16 cellular contexts compared by ENCODE assay signal in genomic region chr7:134355925-134356324, GRCh38. TPM values are rescaled to one million over a fixed set of nuclear protein-coding genes. Genes with fewer than 3 reads are reported as not detected.
A peak's percentile ranks its signal among the peaks of the same experiment; 100 is the strongest.
DNase-seq lines count a peak whose midpoint lies in the region; ATAC-seq, FAIRE-seq and TF ChIP-seq lines count a peak whose summit lies in the region.
"Had no signal": no experiment of that assay in that cellular context is flagged by ENCODE, and none has a peak within 500 bp of the region (broad histone marks: within the 10 kb centered on the region; RNA-seq: fewer than 3 reads in every experiment).

No MANE protein-coding gene starts in this region.

- H4K8ac ChIP-seq in H9 (replicated peaks; ENCODE audit: insufficient read length, low read depth, low read length), result no peak overlapping the region

- H3K56ac ChIP-seq in H9 (ENCODE audit: insufficient read length, low read depth, low read length), result no peak overlapping the region

- H3K4me1 Mint-ChIP-seq in H9, result peaks cover 0 to 7% of the 10 kb centered on the region in 2 experiments; a peak in 3 of 4 replicates

- H3K23me2 ChIP-seq in H9 (ENCODE audit: insufficient read length, low read depth, low read length, poor library complexity, severe bottlenecking), result no peaks in the 10 kb centered on the region

- H3K4ac ChIP-seq in H9 (ENCODE audit: low read depth, low read length), result no peak overlapping the region

- no peaks in the 10 kb centered on the region for H3K4me1 ChIP-seq in H9 (ENCODE audit: insufficient read depth, low read length)
- H3K4me1 ChIP-seq: uterus had no signal

- H2BK20ac ChIP-seq in H9 (ENCODE audit: low read depth, low read length, poor library complexity, severe bottlenecking), result no peak overlapping the region

- no peak overlapping the region for H3K27ac ChIP-seq in H9 (ENCODE audit: insufficient read length, low read depth, low read length)
- H3K27ac ChIP-seq: BLaER1, uterus had no signal

- H3K4me3 ChIP-seq in fibroblast of villous mesenchyme (ENCODE audit: low read depth, low read length), result no peak overlapping the region
- H3K4me3 ChIP-seq: BLaER1, uterus had no signal

- no peaks in the 10 kb centered on the region for H3K79me1 ChIP-seq in H9 (ENCODE audit: insufficient read depth, low read depth, low read length, poor library complexity, severe bottlenecking)

- no peaks in the 10 kb centered on the region for H3K36me3 Mint-ChIP-seq in H9 (ENCODE audit: insufficient read depth in 1 of 3, low read depth in 3 of 3)
- H3K36me3 Mint-ChIP-seq: activated naive CD4-positive, alpha-beta T cell treated with anti-CD3 and anti-CD28 coated beads, Interleukin-2, amount 50 U/mL, for 72 hours had no signal

- H3K9me3 ChIP-seq in H9 (ENCODE audit: control insufficient read depth, low read depth, low read length), result no peaks in the 10 kb centered on the region
- H3K9me3 ChIP-seq: BLaER1, uterus had no signal

- in situ Hi-C loops in SK-MEL-5 (cut with HindIII; ENCODE audit: low pct_unique_long_range_greater_than_20kb, low sequenced_read_pairs), result no loop called here

- no peak overlapping the region for H3K9ac ChIP-seq in H9 (ENCODE audit: extremely low read depth, insufficient read length, low read length)
- H3K9ac ChIP-seq: BLaER1 had no signal

- H2AK5ac ChIP-seq in H9 (ENCODE audit: insufficient read length, low read length), result no peak overlapping the region

- no peak overlapping the region for H3K23ac ChIP-seq in H9 (ENCODE audit: insufficient read length, low read depth, low read length)

- no peak for FAIRE-seq in D721Med (lab: Jason Lieb, UNC)
- FAIRE-seq: colon had no signal

- DNase-seq in AG20443 (ENCODE audit: low spot score) (peak; percentile 67), SK-MEL-5 (ENCODE audit: low read depth, low spot score) (peak; percentile 14), fibroblast of villous mesenchyme (ENCODE audit: low read depth) (peak; percentile 6), omental fat pad (ENCODE audit: low spot score) (no peak), H9 (no peak), D721Med (ENCODE audit: insufficient read length, low spot score) (no peak), NCI-H524 treated with DMSO at 0.1 percent for 48 hours (lab: John Stamatoyannopoulos, UW) (no peak)
- DNase-seq: NCI-H1092 treated with DMSO at 0.1 percent for 48 hours; NCI-H526; stimulated activated CD4-positive, alpha-beta T cell treated with anti-CD3 and anti-CD28 coated beads, Interleukin-15, amount 100 ng/mL, for 24 hours; uterus had no signal

- H3K4me3 Mint-ChIP-seq in H9, result no peak overlapping the region

- no peak overlapping the region for H2BK15ac ChIP-seq in H9 (ENCODE audit: low read depth, low read length)

- no peaks in the 10 kb centered on the region for H3K27me3 ChIP-seq in H9 (ENCODE audit: insufficient read depth, low read length)
- H3K27me3 ChIP-seq: BLaER1, uterus had no signal

- no CpG with 5 or more reads among the region's 4 CpGs for WGBS in H9 (ENCODE audit: extremely low coverage, insufficient read length, low lambda C conversion rate)

- TF ChIP-seq CTCF in fibroblast of villous mesenchyme (IDR thresholded peaks at IDR 0.05; ENCODE audit: insufficient read depth, low read depth, low read length) (no peak), omental fat pad (IDR thresholded peaks at IDR 0.05) (no peak), H9 (conservative IDR thresholded peaks at IDR 0.05) (no peak), D721Med (IDR thresholded peaks at IDR 0.05; ENCODE audit: insufficient read depth, missing control alignments) (no peak)

- H2BK12ac ChIP-seq in H9 (ENCODE audit: insufficient read length, low read depth, low read length), result no peak overlapping the region

- no peak overlapping the region for H2BK120ac ChIP-seq in H9 (ENCODE audit: low read depth, low read length, poor library complexity, severe bottlenecking)

- H3K18ac ChIP-seq in H9 (ENCODE audit: insufficient read length, low read depth, low read length), result no peak overlapping the region

- no peak overlapping the region for H3K4me2 ChIP-seq in H9 (ENCODE audit: insufficient read depth, insufficient read length, low read length)
- H3K4me2 ChIP-seq: BLaER1 had no signal

- H3K9me3 Mint-ChIP-seq in H9, result peaks cover 0 to 3% of the 10 kb centered on the region in 2 experiments; a peak in 1 of 5 replicates
- H3K9me3 Mint-ChIP-seq: activated naive CD4-positive, alpha-beta T cell treated with anti-CD3 and anti-CD28 coated beads, Interleukin-2, amount 50 U/mL, for 72 hours had no signal

- H4K91ac ChIP-seq in H9 (ENCODE audit: insufficient read length, low read depth, low read length), result no peak overlapping the region

- H3K27ac Mint-ChIP-seq in H9, result no peak overlapping the region
- H3K27ac Mint-ChIP-seq: activated naive CD4-positive, alpha-beta T cell treated with anti-CD3 and anti-CD28 coated beads, Interleukin-2, amount 50 U/mL, for 72 hours had no signal

- no peak overlapping the region for H4K5ac ChIP-seq in H9 (ENCODE audit: insufficient read length, low read depth, low read length)

- H3K27me3 Mint-ChIP-seq in H9 (ENCODE audit: low read depth), result peaks cover 10% of the 10 kb centered on the region

- H3K14ac ChIP-seq in H9 (ENCODE audit: insufficient read depth, low read length), result no peak overlapping the region

- no peaks in the 10 kb centered on the region for H4K20me1 ChIP-seq in H9 (ENCODE audit: control insufficient read depth, insufficient read depth, insufficient read length)
- H4K20me1 ChIP-seq: BLaER1 had no signal

- no peak overlapping the region for H3T11ph ChIP-seq in H9 (ENCODE audit: low read length)

- no peaks in the 10 kb centered on the region for H3K79me2 ChIP-seq in H9 (ENCODE audit: insufficient read depth, low read length)

- ATAC-seq in omental fat pad (ENCODE audit: low FRiP score) (peak; percentile 29), GM19351 (IDR thresholded peaks at IDR 0.05; ENCODE audit: unreplicated experiment) (no peak)
- ATAC-seq: activated naive CD4-positive, alpha-beta T cell treated with anti-CD3 and anti-CD28 coated beads, Interleukin-2, amount 50 U/mL, for 72 hours; HCT116 had no signal

- H2AFZ ChIP-seq in H9 (ENCODE audit: low read length), result no peak overlapping the region

- no peak overlapping the region for H2BK5ac ChIP-seq in H9 (ENCODE audit: insufficient read length, low read length)

RNA-seq across cellular contexts. Expression of gene SLC35B4, which starts 39.2 kb away (rescaled TPM):
- total RNA-seq in SK-MEL-5 (2014; rRNA removed; shearing (Covaris generic)), result 88.8 and 104 TPM in 2 replicates
- polyA plus RNA-seq in SK-MEL-5 (2015; cell fraction: cytosol; rRNA removed), result 58.3 and 67.9 TPM in 2 replicates
- polyA plus RNA-seq in SK-MEL-5 (2015; cell fraction: nucleus; rRNA removed), result 92.9 and 103 TPM in 2 replicates
- total RNA-seq in fibroblast of villous mesenchyme (17.7 and 24.2 TPM in 2 replicates), omental fat pad (10 to 100 TPM in 2 of 4 donors, 1 to 10 TPM in 2; 9.6 to 14.9 (median 10.9) TPM), H9 (2021) (33.1 and 33.4 TPM in 2 replicates)

Comparison
In these comparisons a context has a peak if more than half of its experiments do, and no peak if none do; other contexts are left out.
1. DNase-seq: peak in AG20443 (single experiment), SK-MEL-5 (single experiment) and fibroblast of villous mesenchyme (single experiment); none in omental fat pad (single experiment), H9 (single experiment), D721Med (single experiment) and NCI-H524 treated with DMSO at 0.1 percent for 48 hours (single experiment).